Comparison of ENCODE assay signal across 7 cellular contexts in genomic region chr14:76762617-76763361, GRCh38. TPM values are rescaled to one million over a fixed set of nuclear protein-coding genes. Genes with fewer than 3 reads are reported as not detected.
A peak's percentile ranks its signal among the peaks of the same experiment; 100 is the strongest.
DNase-seq lines count a peak whose midpoint lies in the region; ATAC-seq, FAIRE-seq and TF ChIP-seq lines count a peak whose summit lies in the region.

No MANE protein-coding gene starts in this region.

- ATAC-seq in stimulated activated naive B cell treated with anti-CD40 and anti-IgM and Interleukin-4, amounts not matched to agents 10 μg/mL and 1 μg/mL and 100 μg/mL, for 72 hours (replicated peaks), result no peak
- ATAC-seq in HG02623 (IDR thresholded peaks at IDR 0.05; ENCODE audit: unreplicated experiment), result no peak

- H3K27ac ChIP-seq in HUES64 (ENCODE audit: low read depth, low read length) (no peak overlapping the region), angular gyrus (ENCODE audit: low read depth, low read length) (peak overlapping the region; percentile 78), kidney (ENCODE audit: low read depth in 2 of 2, low read length in 2 of 2) (peak overlapping the region; percentile 51 to 71)

- H3K9me3 Mint-ChIP-seq in stimulated activated naive B cell treated with anti-CD40 and anti-IgM and Interleukin-4, amounts not matched to agents 10 μg/mL and 1 μg/mL and 100 μg/mL, for 72 hours, result no peaks in the 10 kb centered on the region

- no peaks in the 10 kb centered on the region for H3K36me3 ChIP-seq in HUES64 (ENCODE audit: insufficient read depth, low read length)
- H3K36me3 ChIP-seq in kidney (ENCODE audit: control insufficient read depth in 1 of 2, insufficient read depth in 2 of 2, low read length in 2 of 2), result no peaks in the 10 kb centered on the region

- FAIRE-seq in kidney (lab: Jason Lieb, UNC), result no peak

- H3K4me3 ChIP-seq in HUES64 (ENCODE audit: low read length) (peak overlapping the region; percentile 73), kidney (ENCODE audit: low read length in 2 of 2) (peak overlapping the region; percentile 63 to 68)

- peaks cover 8 to 12% of the 10 kb centered on the region in 2 donors for H3K4me1 Mint-ChIP-seq in stimulated activated naive B cell treated with anti-CD40 and anti-IgM and Interleukin-4, amounts not matched to agents 10 μg/mL and 1 μg/mL and 100 μg/mL, for 72 hours

- 76% methylated on average over 27 of the region's 27 CpGs for WGBS in HUES64

- H3K27me3 ChIP-seq in HUES64 (ENCODE audit: insufficient read depth, low read length), result peaks cover 66% of the 10 kb centered on the region

- H3K9me3 ChIP-seq in HUES64 (ENCODE audit: insufficient read depth, low read depth, low read length) (no peaks in the 10 kb centered on the region), kidney (ENCODE audit: control insufficient read depth in 1 of 2, low read length in 2 of 2) (no peaks in the 10 kb centered on the region)

- DNase-seq in kidney (peak; percentile 69), posterior vena cava (ENCODE audit: low spot score) (no peak), amniotic stem cell (lab: John Stamatoyannopoulos, UW) (no peak)
- DNase-seq in stimulated activated naive B cell treated with anti-CD40 and anti-IgM and Interleukin-4, amounts not matched to agents 10 μg/mL and 1 μg/mL and 100 μg/mL, for 72 hours, result no peak

- peaks cover 51 to 73% of the 10 kb centered on the region in 2 donors for H3K27me3 Mint-ChIP-seq in stimulated activated naive B cell treated with anti-CD40 and anti-IgM and Interleukin-4, amounts not matched to agents 10 μg/mL and 1 μg/mL and 100 μg/mL, for 72 hours

- peaks cover 10% of the 10 kb centered on the region for H3K4me1 ChIP-seq in HUES64 (ENCODE audit: insufficient read depth, low read length)
- peaks cover under 1 to 13% of the 10 kb centered on the region in 2 donors for H3K4me1 ChIP-seq in kidney (ENCODE audit: control insufficient read depth in 1 of 2, insufficient read depth in 1 of 2, low read depth in 1 of 2, low read length in 2 of 2)

- H3K36me3 Mint-ChIP-seq in stimulated activated naive B cell treated with anti-CD40 and anti-IgM and Interleukin-4, amounts not matched to agents 10 μg/mL and 1 μg/mL and 100 μg/mL, for 72 hours, result no peaks in the 10 kb centered on the region

- no peak overlapping the region for H3K27ac Mint-ChIP-seq in stimulated activated naive B cell treated with anti-CD40 and anti-IgM and Interleukin-4, amounts not matched to agents 10 μg/mL and 1 μg/mL and 100 μg/mL, for 72 hours

- TF ChIP-seq CTCF in kidney (IDR thresholded peaks at IDR 0.05; ENCODE audit: borderline replicate concordance, extremely low read depth, insufficient read depth), result no peak

- H3K4me3 Mint-ChIP-seq in stimulated activated naive B cell treated with anti-CD40 and anti-IgM and Interleukin-4, amounts not matched to agents 10 μg/mL and 1 μg/mL and 100 μg/mL, for 72 hours, result peak overlapping the region; percentile 83 to 86

- H3K9ac ChIP-seq in HUES64 (ENCODE audit: low read depth, low read length) (no peak overlapping the region; the same call in 1 of the 2 replicates), kidney (ENCODE audit: low read length in 2 of 2) (no peak overlapping the region)

- intact Hi-C loops in kidney (cut with DNase I), result no loop called here
- intact Hi-C loops in posterior vena cava (cut with DNase I), result no loop called here

RNA-seq across cellular contexts. Expression of gene VASH1, which starts 1.5 kb away (rescaled TPM):
- polyA plus RNA-seq in HUES64 (2013, experiment 1 of 2), result 7.2 TPM
- 13.4 TPM for polyA plus RNA-seq in HUES64 (2013, experiment 2 of 2)
- total RNA-seq in kidney (14.7 TPM), posterior vena cava (10 to 100 TPM; 14.9 to 16.1 TPM)
- polyA plus RNA-seq in kidney (ENCODE audit: insufficient read depth, low read depth, low replicate concordance), result 4.1 TPM

RNA-seq across cellular contexts. Expression of gene ANGEL1, which starts 49.9 kb away (rescaled TPM):
- 11.9 TPM for polyA plus RNA-seq in HUES64 (2013, experiment 1 of 2)
- polyA plus RNA-seq in HUES64 (2013, experiment 2 of 2), result 12.9 TPM
- 21.5 TPM for total RNA-seq in kidney
- 6.3 TPM for polyA plus RNA-seq in kidney (ENCODE audit: insufficient read depth, low read depth, low replicate concordance)
- total RNA-seq in posterior vena cava, result 10 to 100 TPM; 12.4 to 14.4 TPM
